Comparison of ENCODE assay signal across 1 cellular context in genomic region chr5:111385970-111386831, GRCh38.
TF ChIP-seq lines count a peak whose summit lies in the region.

No MANE protein-coding gene starts in this region.

TF ChIP-seq in HEK293, 187 proteins besides CTCF, POLR2A, EP300 and RAD21 (continued from another document and continues in another):
- TF ChIP-seq TSHZ1 (tag by site-specific recombination; IDR thresholded peaks at IDR 0.05; ENCODE audit: borderline replicate concordance) (no peak; the same call in 1 of the 2 replicates), ZBTB49 (tag by site-specific recombination; IDR thresholded peaks at IDR 0.05; ENCODE audit: low read depth) (no peak), PRDM1 (tag by site-specific recombination; IDR thresholded peaks at IDR 0.05) (no peak), BCL11A (tag by site-specific recombination; IDR thresholded peaks at IDR 0.05; ENCODE audit: low read depth) (no peak), ZIC2 (tag by site-specific recombination; IDR thresholded peaks at IDR 0.05) (peak; percentile 42; the same call in 1 of the 2 replicates), ZFHX2 (tag by site-specific recombination; conservative IDR thresholded peaks at IDR 0.05) (no peak), ZBTB26 (tag by site-specific recombination; optimal IDR thresholded peaks at IDR 0.05) (no peak), ZNF19 (tag by site-specific recombination; IDR thresholded peaks at IDR 0.05; ENCODE audit: low read depth) (no peak), SP7 (tag by site-specific recombination; IDR thresholded peaks at IDR 0.05) (no peak), HOXD13 (CRISPR knock-in tag; IDR thresholded peaks at IDR 0.05; ENCODE audit: borderline replicate concordance) (no peak), GLIS2 (tag by site-specific recombination; IDR thresholded peaks at IDR 0.05) (no peak), ZNF302 (tag by site-specific recombination; IDR thresholded peaks at IDR 0.05; ENCODE audit: low read depth) (no peak), PRDM4 (tag by site-specific recombination; IDR thresholded peaks at IDR 0.05) (peak; percentile 20; the same call in 1 of the 2 replicates), ZNF426 (tag by site-specific recombination; IDR thresholded peaks at IDR 0.05) (no peak), ZNF549 (tag by site-specific recombination; IDR thresholded peaks at IDR 0.05) (no peak), SALL2 (tag by site-specific recombination; IDR thresholded peaks at IDR 0.05; ENCODE audit: borderline replicate concordance) (no peak), ZNF433 (tag by site-specific recombination; IDR thresholded peaks at IDR 0.05; ENCODE audit: low read depth) (no peak), ZNF501 (tag by site-specific recombination; IDR thresholded peaks at IDR 0.05) (no peak), ZNF211 (tag by site-specific recombination; IDR thresholded peaks at IDR 0.05; ENCODE audit: low read depth) (no peak), SCRT1 (tag by site-specific recombination; IDR thresholded peaks at IDR 0.05; ENCODE audit: borderline replicate concordance) (0 out of 2 replicates have a peak, but pooled peaks have one; percentile 13), ZBTB1 (tag by site-specific recombination; IDR thresholded peaks at IDR 0.05) (no peak), ZNF571 (tag by site-specific recombination; IDR thresholded peaks at IDR 0.05) (no peak), ZSCAN16 (tag by site-specific recombination; IDR thresholded peaks at IDR 0.05) (no peak), ZEB2 (tag by site-specific recombination; IDR thresholded peaks at IDR 0.05) (peak; percentile 77), ZNF274 (IDR thresholded peaks at IDR 0.05; ENCODE audit: low read length) (no peak), ZNF274 (tag by site-specific recombination; IDR thresholded peaks at IDR 0.05; ENCODE audit: borderline replicate concordance) (no peak), PBX3 (CRISPR knock-in tag; IDR thresholded peaks at IDR 0.05) (no peak), ZFP69B (tag by site-specific recombination; IDR thresholded peaks at IDR 0.05) (no peak), ZNF223 (tag by site-specific recombination; IDR thresholded peaks at IDR 0.05) (no peak), ZBTB11 (tag by site-specific recombination; conservative IDR thresholded peaks at IDR 0.05; ENCODE audit: low read depth) (no peak), ZNF514 (tag by site-specific recombination; IDR thresholded peaks at IDR 0.05) (no peak), ZNF155 (tag by site-specific recombination; IDR thresholded peaks at IDR 0.05) (no peak), ZNF518A (tag by site-specific recombination; conservative IDR thresholded peaks at IDR 0.05; ENCODE audit: low read depth) (no peak), ZNF560 (tag by site-specific recombination; IDR thresholded peaks at IDR 0.05; ENCODE audit: borderline replicate concordance) (no peak), ZNF416 (tag by site-specific recombination; IDR thresholded peaks at IDR 0.05) (no peak), ELK4 (IDR thresholded peaks at IDR 0.05; ENCODE audit: borderline replicate concordance, low read depth, low read length) (no peak), ZNF843 (tag by site-specific recombination; IDR thresholded peaks at IDR 0.05) (peak; percentile 82), ZXDB (tag by site-specific recombination; IDR thresholded peaks at IDR 0.05) (peak; percentile 29; the same call in 1 of the 2 replicates), ZNF214 (tag by site-specific recombination; IDR thresholded peaks at IDR 0.05; ENCODE audit: borderline replicate concordance) (no peak)
